Comparison of ENCODE assay signal across 12 cellular contexts in genomic region chr7:16916111-16916639, GRCh38. TPM values are rescaled to one million over a fixed set of nuclear protein-coding genes. Genes with fewer than 3 reads are reported as not detected.
DNase-seq lines count a peak whose midpoint lies in the region; ATAC-seq, FAIRE-seq and TF ChIP-seq lines count a peak whose summit lies in the region.
"Had no signal": no experiment of that assay in that cellular context is flagged by ENCODE, and none has a peak within 500 bp of the region (broad histone marks: within the 10 kb centered on the region; RNA-seq: fewer than 3 reads in every experiment).

No MANE protein-coding gene starts in this region.

- intact Hi-C loops in left lung (cut with DNase I): no loop called here
- intact Hi-C loops in natural killer cell (cut with micrococcal nuclease): no loop called here
- intact Hi-C loops in pancreas (cut with DNase I): loop anchor here in 2 of 3 donors (10.0 kb wide), 2 partner anchors 111 to 221 kb away; partner anchors contain the start of gene AGR2 (in 1 of the 2)
- intact Hi-C loops in activated CD4-positive, alpha-beta memory T cell treated with anti-CD3 and anti-CD28 coated beads for 36 hours (cut with micrococcal nuclease): loop anchor here (5.0 kb wide), 2 partner anchors 484 to 839 kb away; no protein-coding TSS in a partner anchor

- H3K27me3 ChIP-seq in BJ (ENCODE audit: control insufficient read depth, insufficient read depth, low read length) (no peaks in the 10 kb centered on the region), left lung (no peaks in the 10 kb centered on the region), pancreas (no peaks in the 10 kb centered on the region)
- H3K27me3 ChIP-seq: cardiac muscle cell had no signal

- WGBS in pancreas, 2 donors: 90% methylated on average over 1 of the region's 1 CpG

- H3K27me3 Mint-ChIP-seq in natural killer cell (ENCODE audit: low read depth in 2 of 2): no peaks in the 10 kb centered on the region
- no peaks in the 10 kb centered on the region for H3K27me3 Mint-ChIP-seq in activated CD4-positive, alpha-beta memory T cell treated with anti-CD3 and anti-CD28 coated beads for 36 hours

- H3K9me3 Mint-ChIP-seq in natural killer cell: no peaks in the 10 kb centered on the region
- H3K9me3 Mint-ChIP-seq in activated CD4-positive, alpha-beta memory T cell treated with anti-CD3 and anti-CD28 coated beads for 36 hours: no peaks in the 10 kb centered on the region

- DNase-seq in BJ (ENCODE audit: low read depth) (peak; percentile 50), HS-27A (ENCODE audit: low read depth) (peak; percentile 38), amniotic epithelial cell (ENCODE audit: low read depth) (peak; percentile 91), left lung (no peak), natural killer cell (no peak), pancreas (no peak), occipital lobe (lab: John Stamatoyannopoulos, UW) (no peak)
- DNase-seq in activated CD4-positive, alpha-beta memory T cell treated with anti-CD3 and anti-CD28 coated beads for 36 hours: no peak

- CTCF ChIA-PET in BJ (lab: Yijun Ruan, JAX): interaction anchor here (0.6 to 3.8 kb wide), 6 partner anchors 9 to 848 kb away, joined by 3 to 44 read pairs (median 12); no protein-coding TSS in a partner anchor
- CTCF ChIA-PET in activated CD4-positive, alpha-beta memory T cell treated with anti-CD3 and anti-CD28 coated beads for 36 hours (lab: Charles Lee): interaction anchor here (1.1 to 3.7 kb wide), 2 partner anchors 11 to 114 kb away, joined by 3 to 48 read pairs; partner anchors contain the start of gene AGR2

- H3K4me3 ChIP-seq in BJ (ENCODE audit: low read depth, low read length) (no peak overlapping the region), left lung (no peak overlapping the region), pancreas (no peak overlapping the region)
- H3K4me3 ChIP-seq: cardiac muscle cell, skin epidermis had no signal

- H3K27ac ChIP-seq in left lung (no peak overlapping the region), pancreas (no peak overlapping the region)
- H3K27ac ChIP-seq: cardiac muscle cell had no signal

- peak; percentile 57 for ATAC-seq in left lung
- no peak for ATAC-seq in natural killer cell
- no peak for ATAC-seq in pancreas

- H3K27ac Mint-ChIP-seq in natural killer cell: no peak overlapping the region
- no peak overlapping the region for H3K27ac Mint-ChIP-seq in activated CD4-positive, alpha-beta memory T cell treated with anti-CD3 and anti-CD28 coated beads for 36 hours

- no peak overlapping the region for H3K4me3 Mint-ChIP-seq in natural killer cell
- H3K4me3 Mint-ChIP-seq in activated CD4-positive, alpha-beta memory T cell treated with anti-CD3 and anti-CD28 coated beads for 36 hours: no peak overlapping the region

- POLR2A ChIA-PET in BJ (lab: Charles Lee): no interaction called here
- POLR2A ChIA-PET in activated CD4-positive, alpha-beta memory T cell treated with anti-CD3 and anti-CD28 coated beads for 36 hours (lab: Charles Lee): no interaction called here

- H3K9me3 ChIP-seq in left lung (no peaks in the 10 kb centered on the region), pancreas (no peaks in the 10 kb centered on the region)

- no peaks in the 10 kb centered on the region for H3K4me1 Mint-ChIP-seq in natural killer cell
- H3K4me1 Mint-ChIP-seq in activated CD4-positive, alpha-beta memory T cell treated with anti-CD3 and anti-CD28 coated beads for 36 hours (ENCODE audit: low read depth): no peaks in the 10 kb centered on the region

- no peaks in the 10 kb centered on the region for H3K36me3 Mint-ChIP-seq in natural killer cell
- no peaks in the 10 kb centered on the region for H3K36me3 Mint-ChIP-seq in activated CD4-positive, alpha-beta memory T cell treated with anti-CD3 and anti-CD28 coated beads for 36 hours

- FAIRE-seq in pancreas (lab: Jason Lieb, UNC): no peak
- FAIRE-seq: islet of Langerhans had no signal

- no peak for TF ChIP-seq CTCF in BJ (IDR thresholded peaks at IDR 0.05; ENCODE audit: insufficient read depth, low read depth, low read length)
- TF ChIP-seq CTCF in left lung (IDR thresholded peaks at IDR 0.05): no peak
- no peak for TF ChIP-seq CTCF in natural killer cell (IDR thresholded peaks at IDR 0.05)
- no peak for TF ChIP-seq CTCF in pancreas (IDR thresholded peaks at IDR 0.05)

- no peaks in the 10 kb centered on the region for H3K4me1 ChIP-seq in left lung
- H3K4me1 ChIP-seq in pancreas: no peaks in the 10 kb centered on the region

- no peaks in the 10 kb centered on the region for H3K36me3 ChIP-seq in BJ (ENCODE audit: control insufficient read depth, insufficient read depth, low read length)
- H3K36me3 ChIP-seq in left lung: no peaks in the 10 kb centered on the region
- H3K36me3 ChIP-seq in pancreas: no peaks in the 10 kb centered on the region
- H3K36me3 ChIP-seq: cardiac muscle cell had no signal

RNA-seq across cellular contexts. Expression of gene AGR3, which starts 34.4 kb away (rescaled TPM):
- polyA plus RNA-seq in BJ (2011; rRNA removed): not detected in 2 replicates
- not detected in 2 replicates for polyA minus RNA-seq in BJ (2011; rRNA and poly(A)+ RNA removed)
- 100 to 1,000 TPM; 115 to 132 TPM for total RNA-seq in left lung
- not detected for total RNA-seq in natural killer cell
- 1 to 10 TPM in 5 of 6 donors, under 1 TPM in 1; 0.83 to 7.8 (median 3.4) TPM for total RNA-seq in pancreas
- polyA plus RNA-seq in pancreas: 10 to 100 TPM in 1 of 2 donors, 1 to 10 TPM in 1; 5.6 to 19.2 TPM
- not detected for total RNA-seq in occipital lobe
- total RNA-seq in activated CD4-positive, alpha-beta memory T cell treated with anti-CD3 and anti-CD28 coated beads for 36 hours: not detected
- total RNA-seq: cardiac muscle cell, subcutaneous adipose tissue had no signal
- polyA plus RNA-seq: cardiac muscle cell had no signal

Comparison
In these comparisons a context has a peak if more than half of its experiments do, and no peak if none do; other contexts are left out.
1. DNase-seq: peak in BJ (single experiment), HS-27A (single experiment) and amniotic epithelial cell (single experiment); none in left lung (0 of 2), natural killer cell (single experiment), pancreas (0 of 6), occipital lobe (single experiment) and activated CD4-positive, alpha-beta memory T cell treated with anti-CD3 and anti-CD28 coated beads for 36 hours (single experiment).
2. RNA of gene AGR3, which starts 34.4 kb away (total RNA-seq): 115 to 132 TPM in left lung; 0.83 to 7.8 TPM in pancreas, not detected in natural killer cell, not detected in occipital lobe (single experiment) and not detected in activated CD4-positive, alpha-beta memory T cell treated with anti-CD3 and anti-CD28 coated beads for 36 hours; every median in the first group is over 10 times any median in the second.
3. intact Hi-C loops: an anchor here in pancreas (10.0 kb wide) and activated CD4-positive, alpha-beta memory T cell treated with anti-CD3 and anti-CD28 coated beads for 36 hours (5.0 kb wide); none called in left lung and natural killer cell.